ENCODE assay signal across 8 cellular contexts in genomic region chr12:41521872-41522379, GRCh38.
A peak's percentile ranks its signal among the peaks of the same experiment; 100 is the strongest.
DNase-seq lines count a peak whose midpoint lies in the region; ATAC-seq, FAIRE-seq and TF ChIP-seq lines count a peak whose summit lies in the region.

No MANE protein-coding gene starts in this region.

- H3K27ac Mint-ChIP-seq in natural killer cell: no peak overlapping the region

- DNase-seq in GM03348 (ENCODE audit: low spot score): peak; percentile 65
- peak; percentile 65 for DNase-seq in MM.1S
- DNase-seq in bronchial epithelial cell (ENCODE audit: low read depth): peak; percentile 93
- no peak for DNase-seq in natural killer cell
- DNase-seq in middle frontal gyrus (ENCODE audit: extremely low spot score, low spot score): no peak
- no peak for DNase-seq in activated CD8-positive, alpha-beta memory T cell treated with anti-CD3 and anti-CD28 coated beads, Interleukin-2, amount 50 U/mL, for 48 hours
- DNase-seq in uterus: no peak

- H3F3A ChIP-seq in MM.1S (ENCODE audit: insufficient read depth, low read length): no peaks in the 10 kb centered on the region

- H4K20me1 ChIP-seq in MM.1S (ENCODE audit: insufficient read depth, low read length): no peaks in the 10 kb centered on the region

- H2AFZ ChIP-seq in MM.1S (ENCODE audit: low read length): no peak overlapping the region

- FAIRE-seq in bronchial epithelial cell (lab: Jason Lieb, UNC): no peak

- H3K4me1 Mint-ChIP-seq in natural killer cell: peaks cover 4 to 5% of the 10 kb centered on the region in 2 donors

- no peak overlapping the region for H3K27ac ChIP-seq in MM.1S (ENCODE audit: low read length)
- peak overlapping the region in 1 of 2 donors; percentile 48 for H3K27ac ChIP-seq in uterus

- TF ChIP-seq CTCF in MM.1S (IDR thresholded peaks at IDR 0.05; ENCODE audit: low read length) (no peak), bronchial epithelial cell (IDR thresholded peaks at IDR 0.05; ENCODE audit: insufficient read depth, low read length, severe bottlenecking) (no peak), natural killer cell (IDR thresholded peaks at IDR 0.05) (no peak), uterus (IDR thresholded peaks at IDR 0.05) (no peak)

- ATAC-seq in GM21786 (IDR thresholded peaks at IDR 0.05; ENCODE audit: unreplicated experiment): peak; percentile 78
- ATAC-seq in natural killer cell: peak in 1 of 3 donors; percentile 9

- peaks cover 0 to 3% of the 10 kb centered on the region in 2 donors for H3K27me3 Mint-ChIP-seq in natural killer cell (ENCODE audit: low read depth in 2 of 2)

- H3K4me3 ChIP-seq in MM.1S (ENCODE audit: low read length) (no peak overlapping the region), bronchial epithelial cell (ENCODE audit: low read depth, low read length) (no peak overlapping the region), uterus (no peak overlapping the region)

- peak overlapping the region; percentile 47 for H3K4me3 Mint-ChIP-seq in natural killer cell

- H3K36me3 Mint-ChIP-seq in natural killer cell: no peaks in the 10 kb centered on the region

- H3K27me3 ChIP-seq in MM.1S (replicated peaks; ENCODE audit: insufficient read depth, low read length) (no peaks in the 10 kb centered on the region), bronchial epithelial cell (ENCODE audit: control insufficient read depth, insufficient read depth, low read length) (no peaks in the 10 kb centered on the region), uterus (no peaks in the 10 kb centered on the region)

- H3K36me3 ChIP-seq in MM.1S (replicated peaks; ENCODE audit: insufficient read depth, low read length) (no peaks in the 10 kb centered on the region), bronchial epithelial cell (ENCODE audit: control insufficient read depth, insufficient read depth, low read length) (no peaks in the 10 kb centered on the region), uterus (no peaks in the 10 kb centered on the region)

- H3K4me1 ChIP-seq in MM.1S (ENCODE audit: low read length): peaks cover 7% of the 10 kb centered on the region
- H3K4me1 ChIP-seq in uterus: no peaks in the 10 kb centered on the region

- H3K9me2 ChIP-seq in MM.1S (replicated peaks; ENCODE audit: insufficient read depth, low read length): no peaks in the 10 kb centered on the region

- peak overlapping the region; percentile 44 for H3K4me2 ChIP-seq in MM.1S (ENCODE audit: low read depth, low read length)

- no peaks in the 10 kb centered on the region for H3K79me2 ChIP-seq in MM.1S (ENCODE audit: low read length)

- intact Hi-C loops in natural killer cell (cut with micrococcal nuclease): no loop called here
- intact Hi-C loops in uterus (cut with DNase I; ENCODE audit: low total_unique reads): no loop called here

- H3K9ac ChIP-seq in MM.1S (ENCODE audit: low read length): no peak overlapping the region

- no peak for TF ChIP-seq POLR2A in uterus (IDR thresholded peaks at IDR 0.05)

- peaks cover 0 to 6% of the 10 kb centered on the region in 2 donors for H3K9me3 Mint-ChIP-seq in natural killer cell

- no peaks in the 10 kb centered on the region for H3K9me3 ChIP-seq in MM.1S (replicated peaks; ENCODE audit: insufficient read depth, low read length)
- no peaks in the 10 kb centered on the region for H3K9me3 ChIP-seq in uterus

Comparison
In these comparisons a context has a peak if more than half of its experiments do, and no peak if none do; other contexts are left out.
1. DNase-seq: peak in GM03348 (single experiment), MM.1S (single experiment) and bronchial epithelial cell (single experiment); none in natural killer cell (single experiment), middle frontal gyrus (single experiment), activated CD8-positive, alpha-beta memory T cell treated with anti-CD3 and anti-CD28 coated beads, Interleukin-2, amount 50 U/mL, for 48 hours (single experiment) and uterus (0 of 2).